Comparison of ENCODE assay signal across 9 cellular contexts in the genomic region with DNA sequence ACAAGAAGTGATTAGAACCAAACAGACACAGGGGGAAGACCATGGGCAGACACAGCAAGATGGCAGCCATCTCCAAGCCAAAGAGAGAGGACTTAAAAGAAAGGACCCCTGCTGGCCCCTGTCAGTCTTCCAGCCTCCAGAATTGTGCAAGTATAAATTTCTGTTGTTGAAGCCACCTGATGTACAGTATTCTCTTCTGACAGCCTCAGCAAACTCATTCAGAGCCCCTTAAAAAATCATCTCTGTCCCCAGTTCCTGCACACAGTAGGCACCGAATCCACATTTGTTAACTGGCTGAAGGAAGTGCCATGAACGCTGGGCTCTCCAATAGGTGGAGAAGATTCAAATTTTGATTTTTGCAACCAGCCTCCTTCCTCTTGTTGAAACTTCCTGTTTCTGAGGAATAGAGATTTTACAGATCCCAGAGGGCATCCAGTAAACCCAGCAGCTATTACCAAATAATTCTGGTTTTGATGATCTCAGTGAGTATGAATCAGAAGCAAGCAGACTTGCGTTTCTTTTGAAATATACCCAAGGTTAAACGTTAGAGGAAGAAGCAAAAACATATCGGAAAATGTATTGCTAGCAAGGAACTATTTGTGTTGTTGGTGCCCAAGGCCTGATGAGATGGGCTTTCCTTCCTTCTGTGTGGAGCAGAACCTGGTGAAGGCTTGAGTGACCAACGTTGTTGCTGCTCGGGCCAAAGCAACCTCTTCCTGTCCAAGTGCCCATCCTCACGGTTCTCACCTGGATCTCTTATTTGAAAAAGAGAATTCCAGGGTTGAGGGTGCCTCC. TPM values are rescaled to one million over a fixed set of nuclear protein-coding genes. Genes with fewer than 3 reads are reported as not detected.
DNase-seq lines count a peak whose midpoint lies in the region; ATAC-seq, FAIRE-seq and TF ChIP-seq lines count a peak whose summit lies in the region.
"Had no signal": no experiment of that assay in that cellular context is flagged by ENCODE, and none has a peak within 500 bp of the region (broad histone marks: within the 10 kb centered on the region; RNA-seq: fewer than 3 reads in every experiment).

No MANE protein-coding gene starts in this region.

- no peak overlapping the region for H2BK15ac ChIP-seq in mesenchymal stem cell (ENCODE audit: low read depth, poor library complexity, severe bottlenecking)

- no TSS peak for BruUV-seq in MCF 10A (replicated peaks; lab: Mats Ljungman, UMichigan)

- H4K91ac ChIP-seq in mesenchymal stem cell (ENCODE audit: low read length): no peak overlapping the region

- H3K18ac ChIP-seq in mesenchymal stem cell (ENCODE audit: low read depth in 1 of 2, low read length in 2 of 2): peak overlapping the region in 1 of 2 experiments; percentile 40

- no peak overlapping the region for H3K23ac ChIP-seq in mesenchymal stem cell (ENCODE audit: low read length in 2 of 2)

- H3K79me1 ChIP-seq in mesenchymal stem cell (replicated peaks; ENCODE audit: low read length, poor library complexity, severe bottlenecking): no peaks in the 10 kb centered on the region

- H3K4me3 ChIP-seq in BJ (ENCODE audit: low read depth, low read length): no peak overlapping the region
- H3K4me3 ChIP-seq in mesenchymal stem cell (ENCODE audit: insufficient read depth in 1 of 2, low read depth in 1 of 2, low read length in 2 of 2): peak overlapping the region in 1 of 2 experiments; percentile 48
- no peak overlapping the region for H3K4me3 ChIP-seq in small intestine (ENCODE audit: low read depth in 1 of 2, low read length in 2 of 2)

- intact Hi-C loops in MCF 10A (cut with micrococcal nuclease): loop anchor here (5.0 kb wide), 1 partner anchor 491 kb away; no protein-coding TSS in a partner anchor

- H2AFZ ChIP-seq in mesenchymal stem cell (ENCODE audit: low read depth, low read length): no peak overlapping the region

- H2BK5ac ChIP-seq in mesenchymal stem cell (ENCODE audit: low read depth, low read length, poor library complexity, severe bottlenecking): no peak overlapping the region

- no peaks in the 10 kb centered on the region for H3K9me3 ChIP-seq in mesenchymal stem cell (ENCODE audit: control insufficient read depth, low read length)
- no peaks in the 10 kb centered on the region for H3K9me3 ChIP-seq in small intestine (ENCODE audit: control insufficient read depth, low read depth)

- H3K27ac Mint-ChIP-seq in MCF 10A (ENCODE audit: low read depth, unreplicated experiment): peak overlapping the region; percentile 88

- CTCF ChIA-PET in BJ (lab: Yijun Ruan, JAX) (interaction anchor here (0.6 to 1.7 kb wide), 5 partner anchors 34 to 744 kb away, joined by 3 to 4 read pairs (median 3); no protein-coding TSS in a partner anchor), MCF 10A (lab: Yijun Ruan, JAX) (interaction anchor here (1.3 to 1.8 kb wide), 3 partner anchors 11 to 724 kb away, joined by 3 to 5 read pairs (median 5); no protein-coding TSS in a partner anchor)

- no peak overlapping the region for H3K4me2 ChIP-seq in mesenchymal stem cell (ENCODE audit: low read length, poor library complexity, severe bottlenecking)

- no peak overlapping the region for H3K14ac ChIP-seq in mesenchymal stem cell (ENCODE audit: low read length in 2 of 2)

- H3K27me3 Mint-ChIP-seq in MCF 10A (ENCODE audit: insufficient read depth, unreplicated experiment): no peaks in the 10 kb centered on the region

- no peaks in the 10 kb centered on the region for H3K9me3 Mint-ChIP-seq in MCF 10A (ENCODE audit: unreplicated experiment)

- no peaks in the 10 kb centered on the region for H3K27me3 ChIP-seq in BJ (ENCODE audit: control insufficient read depth, insufficient read depth, low read length)
- H3K27me3 ChIP-seq in mesenchymal stem cell (ENCODE audit: control insufficient read depth in 1 of 2, insufficient read depth in 1 of 2, low read length in 2 of 2): no peaks in the 10 kb centered on the region
- no peaks in the 10 kb centered on the region for H3K27me3 ChIP-seq in small intestine (ENCODE audit: control insufficient read depth in 2 of 2, insufficient read depth in 2 of 2, low read length in 2 of 2)

- ATAC-seq in GM21576 (IDR thresholded peaks at IDR 0.05; ENCODE audit: unreplicated experiment) (no peak), GM18520 (IDR thresholded peaks at IDR 0.05; ENCODE audit: unreplicated experiment) (no peak), GM18505 (IDR thresholded peaks at IDR 0.05; ENCODE audit: unreplicated experiment) (no peak)

- no peak for TF ChIP-seq POLR2A in GM18505 (IDR thresholded peaks at IDR 0.05; ENCODE audit: borderline replicate concordance, extremely low read depth, insufficient read depth, insufficient read length)

- H3K36me3 ChIP-seq in BJ (ENCODE audit: control insufficient read depth, insufficient read depth, low read length) (no peaks in the 10 kb centered on the region), mesenchymal stem cell (ENCODE audit: control insufficient read depth in 1 of 2, insufficient read depth in 2 of 2, low read depth in 1 of 2, low read length in 2 of 2) (no peaks in the 10 kb centered on the region), small intestine (ENCODE audit: control insufficient read depth in 2 of 2, insufficient read depth in 2 of 2, low read length in 2 of 2) (no peaks in the 10 kb centered on the region)

- H4K8ac ChIP-seq in mesenchymal stem cell (ENCODE audit: low read length): no peak overlapping the region

- no peak overlapping the region for H2BK120ac ChIP-seq in mesenchymal stem cell (ENCODE audit: low read depth, low read length)

- H3K4ac ChIP-seq in mesenchymal stem cell (ENCODE audit: low read depth in 1 of 2, low read length in 2 of 2): no peak overlapping the region

- peak overlapping the region; percentile 76 for H3K9ac ChIP-seq in mesenchymal stem cell (ENCODE audit: low read length)

- peak; percentile 86 for DNase-seq in BJ (ENCODE audit: low read depth)
- DNase-seq in MV-4-11 (lab: John Stamatoyannopoulos, UW): peak; percentile 99
- peak; percentile 82 for DNase-seq in MCF 10A (ENCODE audit: unreplicated experiment)
- peak; percentile 78 for DNase-seq in mesenchymal stem cell
- DNase-seq in small intestine: no peak
- DNase-seq: NCI-H1930 had no signal

- peaks cover 50% of the 10 kb centered on the region for H3K4me1 Mint-ChIP-seq in MCF 10A (ENCODE audit: insufficient read depth, unreplicated experiment)

- peak overlapping the region; percentile 16 for H2AK5ac ChIP-seq in mesenchymal stem cell (ENCODE audit: low read length, severe bottlenecking)

- 80% methylated on average over 8 of the region's 8 CpGs for WGBS in mesenchymal stem cell
- 79 to 87% (median 83%) methylated on average over 8 of the region's 8 CpGs for WGBS in small intestine, 3 donors

- no peak overlapping the region for H2BK12ac ChIP-seq in mesenchymal stem cell (ENCODE audit: low read length in 2 of 2)

- H3K4me3 Mint-ChIP-seq in MCF 10A (ENCODE audit: unreplicated experiment): peak overlapping the region; percentile 52

- H3K27ac ChIP-seq in mesenchymal stem cell (ENCODE audit: low read length, poor library complexity, severe bottlenecking): peak overlapping the region; percentile 10
- H3K27ac ChIP-seq in small intestine (ENCODE audit: low read depth in 1 of 2, low read length in 1 of 2): peak overlapping the region in 1 of 2 donors; percentile 2

- no peak for TF ChIP-seq CTCF in BJ (IDR thresholded peaks at IDR 0.05; ENCODE audit: insufficient read depth, low read depth, low read length)
- TF ChIP-seq CTCF in MCF 10A (IDR thresholded peaks at IDR 0.05; ENCODE audit: unreplicated experiment): no peak

- H3K4me1 ChIP-seq in mesenchymal stem cell (ENCODE audit: control insufficient read depth, insufficient read depth, low read depth, low read length) (peaks cover 32% of the 10 kb centered on the region), small intestine (ENCODE audit: control insufficient read depth in 2 of 2, insufficient read depth in 1 of 2, low read depth in 1 of 2, low read length in 1 of 2) (peaks cover 0 to 5% of the 10 kb centered on the region in 2 donors)

- FAIRE-seq in small intestine (lab: Jason Lieb, UNC): no peak

- POLR2A ChIA-PET in BJ (lab: Charles Lee): interaction anchor here (0.5 to 0.8 kb wide), 2 partner anchors 19 to 742 kb away, joined by 3 to 4 read pairs; no protein-coding TSS in a partner anchor
- POLR2A ChIA-PET in MCF 10A (lab: Yijun Ruan, JAX): interaction anchor here (1.0 to 7.9 kb wide), 7 partner anchors 11 to 57 kb away, joined by 3 to 93 read pairs (median 4); no protein-coding TSS in a partner anchor

- H3K36me3 Mint-ChIP-seq in MCF 10A (ENCODE audit: insufficient read depth, unreplicated experiment): no peaks in the 10 kb centered on the region

RNA-seq across cellular contexts. Expression of a gene that starts 47.7 kb away (rescaled TPM):
- polyA plus RNA-seq in BJ (2011; rRNA removed): 0.38 and 0.39 TPM in 2 replicates
- polyA minus RNA-seq in BJ (2011; rRNA and poly(A)+ RNA removed): 0.71 and 0.82 TPM in 2 replicates
- 0.91 and 1.8 TPM in 2 replicates for total RNA-seq in MCF 10A (2022)
- polyA plus RNA-seq in mesenchymal stem cell (2013, experiment 1 of 2): 0.70 TPM
- polyA plus RNA-seq in mesenchymal stem cell (2013, experiment 2 of 2): 0.74 TPM
- polyA plus RNA-seq in small intestine: 1 to 10 TPM in 1 of 3 donors, under 1 TPM in 2; 0.45 to 1.3 (median 0.81) TPM

RNA-seq across cellular contexts. Expression of a gene that starts 55.5 kb away (rescaled TPM):
- 43.1 and 52.5 TPM in 2 replicates for polyA plus RNA-seq in BJ (2011; rRNA removed)
- 80.7 and 95.7 TPM in 2 replicates for polyA minus RNA-seq in BJ (2011; rRNA and poly(A)+ RNA removed)
- total RNA-seq in MCF 10A (2022): 122 and 141 TPM in 2 replicates
- polyA plus RNA-seq in mesenchymal stem cell (2013, experiment 1 of 2): 15.6 TPM
- 14.8 TPM for polyA plus RNA-seq in mesenchymal stem cell (2013, experiment 2 of 2)
- polyA plus RNA-seq in small intestine: 10 to 100 TPM; 29.2 to 41.4 (median 40.0) TPM
